8 cellular contexts compared by ENCODE assay signal in the genomic region with DNA sequence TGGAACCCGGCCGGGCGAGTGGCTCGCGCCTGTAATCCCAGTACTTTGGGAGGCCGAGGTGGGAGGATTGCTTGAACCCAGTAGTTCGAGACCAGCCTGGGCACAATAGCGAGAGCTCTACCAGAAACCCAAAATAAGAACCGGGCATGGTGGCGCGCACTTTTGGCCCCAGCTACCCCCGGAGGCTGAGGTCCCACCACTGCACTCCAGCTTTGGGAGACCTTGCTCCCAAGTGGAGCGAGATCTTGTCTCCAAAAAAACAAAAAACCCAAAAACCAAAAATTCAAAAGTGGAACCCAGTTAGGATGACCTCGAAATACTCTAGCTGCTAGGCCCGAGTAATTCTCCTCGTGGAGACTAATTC. TPM values are rescaled to one million over a fixed set of nuclear protein-coding genes. Genes with fewer than 3 reads are reported as not detected.
A peak's percentile ranks its signal among the peaks of the same experiment; 100 is the strongest.
DNase-seq lines count a peak whose midpoint lies in the region; TF ChIP-seq lines count a peak whose summit lies in the region.

No MANE protein-coding gene starts in this region.

- H3K9me2 ChIP-seq in GM23248 (ENCODE audit: insufficient read depth) (no peaks in the 10 kb centered on the region), SU-DHL-6 (replicated peaks; ENCODE audit: insufficient read depth, low read length) (no peaks in the 10 kb centered on the region)

- H3K9me3 ChIP-seq in GM23248 (ENCODE audit: low read depth) = no peaks in the 10 kb centered on the region
- no peaks in the 10 kb centered on the region for H3K9me3 ChIP-seq in SU-DHL-6 (ENCODE audit: insufficient read depth, low read length)
- no peaks in the 10 kb centered on the region for H3K9me3 ChIP-seq in sigmoid colon

- H3K79me2 ChIP-seq in GM23248 (ENCODE audit: insufficient read depth) = peaks cover 70% of the 10 kb centered on the region
- H3K79me2 ChIP-seq in SU-DHL-6 (ENCODE audit: insufficient read depth, low read length) = peaks cover 42% of the 10 kb centered on the region

- H3K4me3 ChIP-seq in GM23248 (peak overlapping the region; percentile 92), SU-DHL-6 (ENCODE audit: insufficient read depth, low read length, poor library complexity, severe bottlenecking) (peak overlapping the region; percentile 74), fibroblast of mammary gland (ENCODE audit: control insufficient read depth, low read depth, low read length) (peak overlapping the region; percentile 82), sigmoid colon (peak overlapping the region; percentile 90 to 99 (median 96))

- TF ChIP-seq CTCF in SU-DHL-6 (IDR thresholded peaks at IDR 0.05; ENCODE audit: insufficient read depth, low read length, poor library complexity, severe bottlenecking) (no peak), fibroblast of mammary gland (conservative IDR thresholded peaks at IDR 0.05; ENCODE audit: control insufficient read depth, insufficient read depth, low read depth, low read length) (no peak), sigmoid colon (IDR thresholded peaks at IDR 0.05) (no peak)

- peaks cover 22% of the 10 kb centered on the region for H3F3A ChIP-seq in GM23248 (ENCODE audit: insufficient read depth)
- peaks cover 17% of the 10 kb centered on the region for H3F3A ChIP-seq in SU-DHL-6 (ENCODE audit: insufficient read depth)

- in situ Hi-C loops in GM23248 (cut with MboI) = no loop called here

- no peak for TF ChIP-seq POLR2A in sigmoid colon (IDR thresholded peaks at IDR 0.05)

- peaks cover 7% of the 10 kb centered on the region; the same call in 1 of the 2 replicates for H3K36me3 ChIP-seq in GM23248 (ENCODE audit: low read depth)
- peaks cover 5% of the 10 kb centered on the region for H3K36me3 ChIP-seq in SU-DHL-6 (ENCODE audit: low read length)
- peaks cover 0 to 19% (median 7%) of the 10 kb centered on the region in 4 donors for H3K36me3 ChIP-seq in sigmoid colon

- 29 to 32% methylated on average over 16 of the region's 16 CpGs for WGBS in GM23248 (ENCODE audit: low coverage in 1 of 2, low lambda C conversion rate in 2 of 2, missing lambda C conversion rate in 2 of 2), 2 experiments
- whole genome bisulfite sequencing in sigmoid colon, 2 donors = 33 to 37% methylated on average over 16 of the region's 16 CpGs

- TF ChIP-seq EP300 in sigmoid colon (IDR thresholded peaks at IDR 0.05) = no peak

- peak overlapping the region; percentile 97 for H2AFZ ChIP-seq in GM23248
- H2AFZ ChIP-seq in SU-DHL-6 (ENCODE audit: low read depth, low read length, severe bottlenecking) = peak overlapping the region; percentile 72

- intact Hi-C loops in sigmoid colon (cut with DNase I) = loop anchor here (1.0 to 2.0 kb wide), 2 partner anchors 20 to 56 kb away; partner anchors contain the start of genes ARG2 and RDH11

- DNase-seq in GM23248 (no peak), fibroblast of mammary gland (ENCODE audit: low read depth) (no peak), sigmoid colon (no peak), cerebellar nuclear complex (lab: John Stamatoyannopoulos, UW) (no peak), H4 (ENCODE audit: low spot score) (no peak), medulla oblongata (ENCODE audit: extremely low spot score) (no peak), mucosa of gallbladder (ENCODE audit: low spot score) (no peak)

- H3K27ac ChIP-seq in GM23248 = peak overlapping the region; percentile 92
- H3K27ac ChIP-seq in SU-DHL-6 (ENCODE audit: low read depth, low read length) = 0 out of 2 replicates have a peak overlapping the region, but pooled peaks have one; percentile 17
- peak overlapping the region; percentile 94 to 99 (median 96) for H3K27ac ChIP-seq in sigmoid colon

- peak overlapping the region; percentile 97 for H3K9ac ChIP-seq in GM23248
- peak overlapping the region; percentile 74 for H3K9ac ChIP-seq in SU-DHL-6 (ENCODE audit: low read length)

- H3K4me2 ChIP-seq in GM23248 (ENCODE audit: unreplicated experiment) = peak overlapping the region; percentile 99
- H3K4me2 ChIP-seq in SU-DHL-6 (ENCODE audit: low read depth, low read length, poor library complexity, severe bottlenecking) = peak overlapping the region; percentile 97

- peaks cover 3% of the 10 kb centered on the region; the same call in 1 of the 2 replicates for H4K20me1 ChIP-seq in GM23248 (ENCODE audit: insufficient read depth)
- peaks cover 7% of the 10 kb centered on the region; the same call in 1 of the 2 replicates for H4K20me1 ChIP-seq in SU-DHL-6 (ENCODE audit: low read depth, low read length)

- H3K27me3 ChIP-seq in GM23248 (replicated peaks; ENCODE audit: insufficient read depth) = no peaks in the 10 kb centered on the region
- no peaks in the 10 kb centered on the region for H3K27me3 ChIP-seq in SU-DHL-6 (ENCODE audit: low read length)
- H3K27me3 ChIP-seq in sigmoid colon = no peaks in the 10 kb centered on the region

- H3K4me1 ChIP-seq in GM23248 (ENCODE audit: insufficient read depth) = peaks cover 22% of the 10 kb centered on the region
- peaks cover 0 to 42% (median 31%) of the 10 kb centered on the region in 4 donors for H3K4me1 ChIP-seq in sigmoid colon

RNA-seq across cellular contexts. Expression of gene VTI1B, which starts 0.8 kb away (rescaled TPM):
- total RNA-seq in GM23248 (2014; rRNA removed; shearing (Covaris generic)) = 61.5 and 64.2 TPM in 2 replicates
- polyA plus RNA-seq in GM23248 (2016; fragmentation: Nextera tagmentation; extraction: Ambion mirVana) (192 and 207 TPM in 2 replicates), sigmoid colon (100 to 1,000 TPM in 2 of 3 donors, 10 to 100 TPM in 1; 68.5 to 148 (median 138) TPM)
- total RNA-seq in sigmoid colon (100 to 1,000 TPM in 2 of 4 donors, 10 to 100 TPM in 2; 58.6 to 114 (median 97.7) TPM), mucosa of gallbladder (108 TPM)
- total RNA-seq in H4 (2014; rRNA removed; shearing (Covaris generic)) = 51.9 and 67.7 TPM in 2 replicates

RNA-seq across cellular contexts. Expression of gene RDH11, which starts 20.4 kb away (rescaled TPM):
- 59.1 and 59.4 TPM in 2 replicates for total RNA-seq in GM23248 (2014; rRNA removed; shearing (Covaris generic))
- polyA plus RNA-seq in GM23248 (2016; fragmentation: Nextera tagmentation; extraction: Ambion mirVana) (56.7 and 57.5 TPM in 2 replicates), sigmoid colon (10 to 100 TPM in 2 of 3 donors, 1 to 10 TPM in 1; 4.2 to 58.5 (median 14.6) TPM)
- total RNA-seq in sigmoid colon (10 to 100 TPM; 24.7 to 49.0 (median 38.5) TPM), mucosa of gallbladder (222 TPM)
- total RNA-seq in H4 (2014; rRNA removed; shearing (Covaris generic)) = 115 and 116 TPM in 2 replicates

RNA-seq across cellular contexts. Expression of gene RDH12, which starts 26.5 kb away (rescaled TPM):
- not detected in 2 replicates for total RNA-seq in GM23248 (2014; rRNA removed; shearing (Covaris generic))
- polyA plus RNA-seq in GM23248 (2016; fragmentation: Nextera tagmentation; extraction: Ambion mirVana) (not detected in 2 replicates), sigmoid colon (under 1 TPM in 2 of 3 donors, not detected in 1; 0.12 to 0.60 TPM)
- total RNA-seq in sigmoid colon (not detected), mucosa of gallbladder (166 TPM)
- total RNA-seq in H4 (2014; rRNA removed; shearing (Covaris generic)) = 0.35 and 0.79 TPM in 2 replicates

RNA-seq across cellular contexts. Expression of gene ARG2, which starts 55.5 kb away (rescaled TPM):
- total RNA-seq in GM23248 (2014; rRNA removed; shearing (Covaris generic)) = 6.3 and 8.2 TPM in 2 replicates
- polyA plus RNA-seq in GM23248 (2016; fragmentation: Nextera tagmentation; extraction: Ambion mirVana) (5.6 and 5.8 TPM in 2 replicates), sigmoid colon (10 to 100 TPM in 1 of 3 donors, 1 to 10 TPM in 1, under 1 TPM in 1; 0.60 to 59.2 (median 5.7) TPM)
- total RNA-seq in sigmoid colon (10 to 100 TPM in 1 of 4 donors, 1 to 10 TPM in 3; 1.6 to 11.4 (median 5.5) TPM), mucosa of gallbladder (9.5 TPM)
- 26.3 and 29.2 TPM in 2 replicates for total RNA-seq in H4 (2014; rRNA removed; shearing (Covaris generic))

Comparison
In these comparisons a context has a peak if more than half of its experiments do, and no peak if none do; other contexts are left out.
1. H3K27ac ChIP-seq: peak in every context shown above with its lines; median percentile 96 in sigmoid colon; 92 in GM23248; 17 in SU-DHL-6.
2. RNA of gene RDH12, which starts 26.5 kb away (total RNA-seq): 166 TPM in mucosa of gallbladder (single experiment); 0.35 to 0.79 TPM in H4, not detected in GM23248 and not detected in sigmoid colon; every median in the first group is over 10 times any median in the second.
3. Peak in every context shown above with its lines, with median percentiles within 50 percentile points of each other: H3K4me3 ChIP-seq.